ENCODE assay signal across 15 cellular contexts in the genomic region with DNA sequence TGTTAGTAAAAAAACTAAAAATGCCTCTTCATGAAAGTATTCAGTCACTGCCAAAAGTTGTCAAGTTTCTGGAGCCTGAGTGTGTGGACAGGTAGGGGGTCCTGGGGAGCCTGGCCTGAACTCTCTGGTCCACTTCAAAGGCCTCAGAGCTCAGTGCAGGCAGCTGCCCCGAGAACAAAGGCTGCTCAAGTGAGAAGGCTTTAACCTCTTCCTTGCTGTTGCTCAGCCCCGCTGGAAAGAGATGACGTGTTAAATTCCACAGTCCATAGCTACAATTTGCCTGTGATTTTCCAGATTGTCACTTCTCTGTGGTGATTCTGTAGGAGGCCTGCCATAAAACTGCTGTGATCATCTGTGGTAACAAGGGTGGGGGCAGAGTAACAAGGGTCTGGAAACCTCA.
DNase-seq lines count a peak whose midpoint lies in the region; ATAC-seq and TF ChIP-seq lines count a peak whose summit lies in the region.
"Had no signal": no experiment of that assay in that cellular context is flagged by ENCODE, and none has a peak within 500 bp of the region (broad histone marks: within the 10 kb centered on the region; RNA-seq: fewer than 3 reads in every experiment).

No MANE protein-coding gene starts in this region.

- no peaks in the 10 kb centered on the region for H3K9me3 ChIP-seq in lower lobe of right lung
- H3K9me3 ChIP-seq: colonic mucosa, heart left ventricle had no signal

- no peaks in the 10 kb centered on the region for H3K4me1 ChIP-seq in lower lobe of right lung
- H3K4me1 ChIP-seq: colonic mucosa, heart left ventricle had no signal

- peaks cover 66% of the 10 kb centered on the region for H3K36me3 ChIP-seq in lower lobe of right lung
- H3K36me3 ChIP-seq: colonic mucosa had no signal

- H3K36me3 Mint-ChIP-seq in activated naive CD4-positive, alpha-beta T cell treated with anti-CD3 and anti-CD28 coated beads, Interleukin-2, amount 50 U/mL, for 72 hours = peaks cover 12 to 16% of the 10 kb centered on the region in 2 donors
- H3K36me3 Mint-ChIP-seq in immature natural killer cell = peaks cover 23 to 35% (median 30%) of the 10 kb centered on the region in 3 donors

- peak overlapping the region; percentile 24 to 38 for H3K27ac Mint-ChIP-seq in activated naive CD4-positive, alpha-beta T cell treated with anti-CD3 and anti-CD28 coated beads, Interleukin-2, amount 50 U/mL, for 72 hours
- peak overlapping the region; percentile 66 to 91 (median 76) for H3K27ac Mint-ChIP-seq in immature natural killer cell
- H3K27ac Mint-ChIP-seq: activated CD4-positive, alpha-beta T cell treated with anti-CD3 and anti-CD28 coated beads for 36 hours had no signal

- no peak overlapping the region for H3K4me3 ChIP-seq in choroid plexus epithelial cell (ENCODE audit: low read depth, low read length)
- H3K4me3 ChIP-seq in lower lobe of right lung = no peak overlapping the region
- H3K4me3 ChIP-seq: colonic mucosa, heart left ventricle had no signal

- H3K4me1 Mint-ChIP-seq in immature natural killer cell = peaks cover 56 to 73% of the 10 kb centered on the region in 2 donors
- H3K4me1 Mint-ChIP-seq: activated CD4-positive, alpha-beta T cell treated with anti-CD3 and anti-CD28 coated beads for 36 hours had no signal

- DNase-seq in activated naive CD4-positive, alpha-beta T cell treated with anti-CD3 and anti-CD28 coated beads, Interleukin-2, amount 50 U/mL, for 72 hours (ENCODE audit: low spot score in 2 of 2) = no peak
- DNase-seq in activated naive CD4-positive, alpha-beta T cell treated with Interleukin-2 at 50 U/mL for 16 hours = no peak
- DNase-seq in choroid plexus epithelial cell (ENCODE audit: low read depth) = peak; percentile 57
- no peak for DNase-seq in immature natural killer cell
- DNase-seq in substantia nigra (lab: John Stamatoyannopoulos, UW) = peak in 1 of 49 donors; percentile 24
- DNase-seq in lower lobe of right lung = no peak
- DNase-seq: activated CD4-positive, alpha-beta T cell treated with anti-CD3 and anti-CD28 coated beads for 36 hours; activated gamma-delta T cell; colonic mucosa; heart left ventricle; NCI-H2081 treated with DMSO at 0.1 percent for 48 hours; trophoblast cell had no signal

- no peak for ATAC-seq in activated naive CD4-positive, alpha-beta T cell treated with anti-CD3 and anti-CD28 coated beads, Interleukin-2, amount 50 U/mL, for 72 hours
- ATAC-seq in GM18867 (IDR thresholded peaks at IDR 0.05; ENCODE audit: unreplicated experiment) (no peak), lower lobe of right lung (no peak), HG03378 (IDR thresholded peaks at IDR 0.05; ENCODE audit: unreplicated experiment) (no peak)
- ATAC-seq: activated CD4-positive, alpha-beta T cell treated with anti-CD3 and anti-CD28 coated beads for 36 hours; heart left ventricle had no signal

- peak overlapping the region in 3 of 5 donors; percentile 14 to 40 (median 38) for H3K4me3 Mint-ChIP-seq in immature natural killer cell
- H3K4me3 Mint-ChIP-seq: activated CD4-positive, alpha-beta T cell treated with anti-CD3 and anti-CD28 coated beads for 36 hours had no signal

- TF ChIP-seq CTCF in choroid plexus epithelial cell (conservative IDR thresholded peaks at IDR 0.05; ENCODE audit: low read depth, low read length) (no peak), lower lobe of right lung (IDR thresholded peaks at IDR 0.05) (no peak)

- H3K27ac ChIP-seq in substantia nigra (ENCODE audit: low read depth, low read length, poor library complexity, severe bottlenecking) = peak overlapping the region; percentile 64
- H3K27ac ChIP-seq in lower lobe of right lung = no peak overlapping the region
- H3K27ac ChIP-seq: 22Rv1, colonic mucosa, heart left ventricle had no signal

- H3K9me3 Mint-ChIP-seq in activated naive CD4-positive, alpha-beta T cell treated with anti-CD3 and anti-CD28 coated beads, Interleukin-2, amount 50 U/mL, for 72 hours = peaks cover 0 to 3% of the 10 kb centered on the region in 2 donors
- H3K9me3 Mint-ChIP-seq in immature natural killer cell = no peaks in the 10 kb centered on the region

- H3K27me3 ChIP-seq in lower lobe of right lung (ENCODE audit: low read depth) = no peaks in the 10 kb centered on the region
- H3K27me3 ChIP-seq: colonic mucosa, heart left ventricle had no signal

- H3K27me3 Mint-ChIP-seq in immature natural killer cell (ENCODE audit: low read depth in 3 of 3) = no peaks in the 10 kb centered on the region
- H3K27me3 Mint-ChIP-seq: activated CD4-positive, alpha-beta T cell treated with anti-CD3 and anti-CD28 coated beads for 36 hours had no signal

- intact Hi-C loops in lower lobe of right lung (cut with DNase I) = no loop called here
